Comparison of ENCODE assay signal across 2 cellular contexts in genomic region chr1:115309504-115309903, GRCh38. TPM values are rescaled to one million over a fixed set of nuclear protein-coding genes. Genes with fewer than 3 reads are reported as not detected.
"Had no signal": no experiment of that assay in that cellular context is flagged by ENCODE, and none has a peak within 500 bp of the region (broad histone marks: within the 10 kb centered on the region; RNA-seq: fewer than 3 reads in every experiment).

No MANE protein-coding gene starts in this region.

RNA-seq across cellular contexts. Expression of gene NGF, which starts 28.5 kb away (rescaled TPM):
- total RNA-seq: G401, GM12878 had no signal
- polyA plus RNA-seq: GM12878 had no signal
